Comparison of ENCODE assay signal across 29 cellular contexts in the genomic region with DNA sequence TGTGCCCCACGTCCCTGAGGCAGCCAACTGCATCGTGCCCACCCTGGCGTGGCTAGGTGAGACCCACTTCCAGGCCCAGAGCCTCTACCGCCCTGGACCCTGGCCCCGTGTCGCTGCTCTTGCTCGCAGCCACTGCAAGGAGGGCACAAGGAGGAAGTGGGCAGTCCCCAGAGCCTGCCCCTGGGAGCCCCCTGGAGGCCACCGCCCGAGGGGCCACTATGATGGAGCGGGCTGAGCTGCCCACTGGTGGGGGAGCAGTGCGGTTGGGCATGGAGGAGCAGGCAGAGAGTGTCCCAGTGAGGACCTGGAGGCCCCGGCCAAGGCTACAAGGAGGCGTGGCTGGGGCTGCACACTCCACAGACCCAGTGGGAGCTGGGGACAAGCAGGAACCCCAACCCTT.
"Had no signal": no experiment of that assay in that cellular context is flagged by ENCODE, and none has a peak within 500 bp of the region (broad histone marks: within the 10 kb centered on the region; RNA-seq: fewer than 3 reads in every experiment).

No MANE protein-coding gene starts in this region.

- ATAC-seq: esophagus mucosa, left colon, right cardiac atrium had no signal

- H3K9me3 ChIP-seq: adrenal gland, ascending aorta, upper lobe of left lung had no signal

- H3K27ac ChIP-seq: adrenal gland, ascending aorta, cardiac muscle cell, coronary artery, upper lobe of left lung had no signal

- H3K4me3 ChIP-seq: adrenal gland, ascending aorta, cardiac muscle cell, coronary artery, upper lobe of left lung had no signal

- DNase-seq: activated CD4-positive, alpha-beta T cell treated with anti-CD3 and anti-CD28 coated beads for 36 hours; activated CD4-positive, CD25-positive, alpha-beta regulatory T cell; activated effector memory CD4-positive, alpha-beta T cell treated with anti-CD3 and anti-CD28 coated beads, Interleukin-2, amount 50 U/mL, for 16 hours; activated naive CD4-positive, alpha-beta T cell treated with anti-CD3 and anti-CD28 coated beads for 36 hours; activated naive CD8-positive, alpha-beta T cell treated with anti-CD3 and anti-CD28 coated beads for 36 hours; activated T-cell treated with anti-CD3 and anti-CD28 coated beads for 4 hours; activated T-cell treated with anti-CD3 and anti-CD28 coated beads, Interleukin-2, amount 50 U/mL, for 72 hours; cerebellar nuclear complex; foreskin fibroblast; head of caudate nucleus; hippocampal formation; immature natural killer cell; kidney; left colon; midbrain; naive thymus-derived CD4-positive, alpha-beta T cell; right cardiac atrium; stimulated activated CD4-positive, alpha-beta T cell treated with anti-CD3 and anti-CD28 coated beads, Interleukin-15, amount 100 ng/mL, for 24 hours; substantia nigra; T-helper 1 cell had no signal

- H3K4me1 Mint-ChIP-seq: activated CD4-positive, alpha-beta T cell treated with anti-CD3 and anti-CD28 coated beads for 36 hours; activated naive CD8-positive, alpha-beta T cell treated with anti-CD3 and anti-CD28 coated beads for 36 hours; immature natural killer cell had no signal

- H3K27me3 ChIP-seq: adrenal gland, ascending aorta, cardiac muscle cell, upper lobe of left lung had no signal

- H3K9me3 Mint-ChIP-seq: activated naive CD4-positive, alpha-beta T cell treated with anti-CD3 and anti-CD28 coated beads for 36 hours; activated naive CD8-positive, alpha-beta T cell treated with anti-CD3 and anti-CD28 coated beads for 36 hours; activated T-cell treated with anti-CD3 and anti-CD28 coated beads, Interleukin-2, amount 50 U/mL, for 72 hours; brain; immature natural killer cell; stimulated activated naive CD8-positive, alpha-beta T cell treated with anti-CD3 and anti-CD28 coated beads, Interleukin-15, Interleukin-2, amounts not matched to agents 100 ng/mL and 50 ng/mL, for 24 hours; T-helper 2 cell treated with Interferon-gamma antibody and Interleukin-4, amounts not matched to agents 5 μg/mL and 100 μg/mL, for 36 hours had no signal

- H3K27me3 Mint-ChIP-seq: activated CD4-positive, alpha-beta T cell treated with anti-CD3 and anti-CD28 coated beads for 36 hours; activated naive CD8-positive, alpha-beta T cell treated with anti-CD3 and anti-CD28 coated beads for 36 hours; stimulated activated naive CD8-positive, alpha-beta T cell treated with anti-CD3 and anti-CD28 coated beads, Interleukin-15, Interleukin-2, amounts not matched to agents 100 ng/mL and 50 ng/mL, for 24 hours had no signal

- H3K27ac Mint-ChIP-seq: activated CD4-positive, alpha-beta T cell treated with anti-CD3 and anti-CD28 coated beads for 36 hours; activated naive CD4-positive, alpha-beta T cell treated with anti-CD3 and anti-CD28 coated beads for 36 hours; activated naive CD8-positive, alpha-beta T cell treated with anti-CD3 and anti-CD28 coated beads for 36 hours; activated T-cell treated with anti-CD3 and anti-CD28 coated beads, Interleukin-2, amount 50 U/mL, for 72 hours; brain; immature natural killer cell; T-helper 2 cell treated with Interferon-gamma antibody and Interleukin-4, amounts not matched to agents 5 μg/mL and 100 μg/mL, for 36 hours had no signal

- H3K4me1 ChIP-seq: adrenal gland, ascending aorta, upper lobe of left lung had no signal

- H3K4me3 Mint-ChIP-seq: activated CD4-positive, alpha-beta T cell treated with anti-CD3 and anti-CD28 coated beads for 36 hours; activated naive CD4-positive, alpha-beta T cell treated with anti-CD3 and anti-CD28 coated beads for 36 hours; activated naive CD8-positive, alpha-beta T cell treated with anti-CD3 and anti-CD28 coated beads for 36 hours; activated T-cell treated with anti-CD3 and anti-CD28 coated beads, Interleukin-2, amount 50 U/mL, for 72 hours; brain; immature natural killer cell; naive thymus-derived CD4-positive, alpha-beta T cell; stimulated activated naive CD8-positive, alpha-beta T cell treated with anti-CD3 and anti-CD28 coated beads, Interleukin-15, Interleukin-2, amounts not matched to agents 100 ng/mL and 50 ng/mL, for 24 hours; T-helper 2 cell treated with Interferon-gamma antibody and Interleukin-4, amounts not matched to agents 5 μg/mL and 100 μg/mL, for 36 hours had no signal

- FAIRE-seq: kidney had no signal

- H3K36me3 Mint-ChIP-seq: activated naive CD8-positive, alpha-beta T cell treated with anti-CD3 and anti-CD28 coated beads for 36 hours; brain; immature natural killer cell had no signal

- H3K36me3 ChIP-seq: adrenal gland, ascending aorta, cardiac muscle cell, upper lobe of left lung had no signal
